In genomic region chr22:30007361-30007760, GRCh38 we compare ENCODE assay signal across 28 cellular contexts.
"Had no signal": no experiment of that assay in that cellular context is flagged by ENCODE, and none has a peak within 500 bp of the region (broad histone marks: within the 10 kb centered on the region; RNA-seq: fewer than 3 reads in every experiment).

No MANE protein-coding gene starts in this region.

- H3K9ac ChIP-seq: neural progenitor cell, parathyroid adenoma had no signal

- ATAC-seq: natural killer cell; psoas muscle; right cardiac atrium; right lobe of liver; stimulated activated memory B cell treated with anti-CD40 and anti-IgM and Interleukin-4, amounts not matched to agents 10 μg/mL and 1 μg/mL and 100 μg/mL, for 72 hours; stimulated activated naive CD8-positive, alpha-beta T cell treated with anti-CD3 and anti-CD28 coated beads, Interleukin-15, amount 100 ng/mL, for 72 hours; stimulated activated naive CD8-positive, alpha-beta T cell treated with anti-CD3 and anti-CD28 coated beads, Interleukin-15, Interleukin-2, amounts not matched to agents 100 U/mL and 50 U/mL, for 24 hours had no signal

- H3K9me3 ChIP-seq: ovary, psoas muscle, right lobe of liver, sigmoid colon, suprapubic skin, testis, tibial nerve, upper lobe of left lung, vagina had no signal

- H3K36me3 ChIP-seq: ovary had no signal

- H3K4me3 Mint-ChIP-seq: natural killer cell; nephron; neural progenitor cell; stimulated activated memory B cell treated with anti-CD40 and anti-IgM and Interleukin-4, amounts not matched to agents 10 μg/mL and 1 μg/mL and 100 μg/mL, for 72 hours; stimulated activated naive CD8-positive, alpha-beta T cell treated with anti-CD3 and anti-CD28 coated beads, Interleukin-15, amount 100 ng/mL, for 72 hours had no signal

- H3K27me3 ChIP-seq: neural progenitor cell, ovary, right lobe of liver, sigmoid colon, suprapubic skin, testis, tibial nerve, upper lobe of left lung, vagina had no signal

- H3K27ac Mint-ChIP-seq: nephron; progenitor cell of endocrine pancreas; stimulated activated memory B cell treated with anti-CD40 and anti-IgM and Interleukin-4, amounts not matched to agents 10 μg/mL and 1 μg/mL and 100 μg/mL, for 72 hours; stimulated activated naive CD8-positive, alpha-beta T cell treated with anti-CD3 and anti-CD28 coated beads, Interleukin-15, amount 100 ng/mL, for 72 hours had no signal

- H3K27me3 Mint-ChIP-seq: progenitor cell of endocrine pancreas; stimulated activated memory B cell treated with anti-CD40 and anti-IgM and Interleukin-4, amounts not matched to agents 10 μg/mL and 1 μg/mL and 100 μg/mL, for 72 hours; stimulated activated naive CD8-positive, alpha-beta T cell treated with anti-CD3 and anti-CD28 coated beads, Interleukin-15, amount 100 ng/mL, for 72 hours had no signal

- DNase-seq: natural killer cell; occipital lobe; ovary; posterior cingulate gyrus; psoas muscle; right cardiac atrium; right lobe of liver; sigmoid colon; small intestine; stimulated activated CD4-positive, alpha-beta T cell treated with anti-CD3 and anti-CD28 coated beads, Interleukin-15, amount 100 ng/mL, for 24 hours; stimulated activated CD4-positive, alpha-beta T cell treated with anti-CD3 and anti-CD28 coated beads, Interleukin-2, amount 100 ng/mL, for 24 hours; stimulated activated CD4-positive, alpha-beta T cell treated with anti-CD3 and anti-CD28 coated beads, Interleukin-2, amount 100 ng/mL, for 48 hours; stimulated activated CD4-positive, alpha-beta T cell treated with anti-CD3 and anti-CD28 coated beads, Interleukin-4, amount 100 ng/mL, for 24 hours; stimulated activated naive CD4-positive, alpha-beta T cell; stimulated activated naive CD8-positive, alpha-beta T cell treated with anti-CD3 and anti-CD28 coated beads, Interleukin-15, amount 100 ng/mL, for 72 hours; stimulated activated naive CD8-positive, alpha-beta T cell treated with anti-CD3 and anti-CD28 coated beads, Interleukin-15, Interleukin-2, amounts not matched to agents 100 U/mL and 50 U/mL, for 24 hours; substantia nigra; testis; trophoblast cell; upper lobe of left lung had no signal

- H3K27ac ChIP-seq: neural progenitor cell, ovary, parathyroid adenoma, psoas muscle, right lobe of liver, sigmoid colon, suprapubic skin, testis, tibial nerve, upper lobe of left lung, vagina had no signal

- H3K4me3 ChIP-seq: neural progenitor cell, ovary, psoas muscle, right lobe of liver, sigmoid colon, suprapubic skin, testis, tibial nerve, upper lobe of left lung, vagina had no signal

- H3K4me1 Mint-ChIP-seq: nephron; stimulated activated memory B cell treated with anti-CD40 and anti-IgM and Interleukin-4, amounts not matched to agents 10 μg/mL and 1 μg/mL and 100 μg/mL, for 72 hours; stimulated activated naive CD8-positive, alpha-beta T cell treated with anti-CD3 and anti-CD28 coated beads, Interleukin-15, amount 100 ng/mL, for 72 hours had no signal

- H3K9me3 Mint-ChIP-seq: natural killer cell; nephron; neural progenitor cell; stimulated activated memory B cell treated with anti-CD40 and anti-IgM and Interleukin-4, amounts not matched to agents 10 μg/mL and 1 μg/mL and 100 μg/mL, for 72 hours; stimulated activated naive CD8-positive, alpha-beta T cell treated with anti-CD3 and anti-CD28 coated beads, Interleukin-15, amount 100 ng/mL, for 72 hours had no signal

- H3K4me1 ChIP-seq: parathyroid adenoma had no signal

- H3K36me3 Mint-ChIP-seq: natural killer cell had no signal
